ENCODE assay signal across 1 cellular context in the genomic region with DNA sequence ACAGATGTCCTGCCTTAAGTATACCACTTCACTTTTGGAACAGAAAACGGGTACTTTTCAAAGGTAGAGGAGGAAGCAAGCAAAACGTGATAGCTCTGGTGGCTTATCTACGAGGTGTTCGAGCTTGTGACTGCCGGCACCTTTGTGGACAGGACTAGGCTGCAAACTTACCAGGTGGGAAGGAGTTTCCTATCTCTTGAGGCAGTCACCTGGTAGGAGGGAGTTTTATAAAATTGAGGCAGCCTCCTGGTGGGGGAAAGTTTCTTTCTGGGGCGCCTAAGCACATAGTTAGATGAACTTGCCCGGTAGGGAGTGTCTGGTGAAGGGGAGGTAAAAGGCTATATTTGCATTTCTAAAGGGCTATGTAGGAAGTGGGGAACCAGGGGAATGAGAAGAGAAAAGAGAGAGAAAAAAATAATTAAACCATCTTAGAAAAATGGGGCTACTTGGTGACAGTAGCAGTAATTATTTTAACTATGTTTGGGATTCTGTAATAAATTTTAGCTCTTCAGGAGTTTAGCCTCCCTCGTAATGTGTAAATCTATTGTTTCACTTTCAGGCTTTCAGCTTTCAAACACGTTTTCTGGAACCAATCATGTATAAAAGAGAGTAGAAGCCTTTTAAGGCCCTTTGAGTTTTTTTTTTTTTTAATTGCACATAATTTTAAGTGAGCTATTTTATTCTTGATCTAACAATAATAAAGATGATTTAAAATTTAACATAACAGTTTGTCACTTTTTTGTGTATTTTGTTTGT.
TF ChIP-seq lines count a peak whose summit lies in the region.

No MANE protein-coding gene starts in this region.

TF ChIP-seq in H1, 55 proteins besides CTCF, POLR2A, EP300 and RAD21:
- peak; percentile 60 for TF ChIP-seq CHD7 (IDR thresholded peaks at IDR 0.05; ENCODE audit: insufficient replicate concordance, low read length)
- no peak for TF ChIP-seq SIX5 (IDR thresholded peaks at IDR 0.05; ENCODE audit: low read depth, low read length)
- TF ChIP-seq MAFK (IDR thresholded peaks at IDR 0.05; ENCODE audit: low read depth, low read length) = no peak
- TF ChIP-seq KDM4A (IDR thresholded peaks at IDR 0.05; ENCODE audit: low read depth, low read length, severe bottlenecking) = no peak
- TF ChIP-seq FOSL1 (IDR thresholded peaks at IDR 0.05; ENCODE audit: insufficient read depth, low read depth, low read length) = no peak
- no peak for TF ChIP-seq TAF7 (optimal IDR thresholded peaks at IDR 0.05; ENCODE audit: borderline replicate concordance, low read depth, low read length)
- TF ChIP-seq E2F6 (IDR thresholded peaks at IDR 0.05) = no peak
- peak; percentile 33 for TF ChIP-seq ASH2L (IDR thresholded peaks at IDR 0.05; ENCODE audit: low read length)
